ENCODE assay signal across 25 cellular contexts in the genomic region with DNA sequence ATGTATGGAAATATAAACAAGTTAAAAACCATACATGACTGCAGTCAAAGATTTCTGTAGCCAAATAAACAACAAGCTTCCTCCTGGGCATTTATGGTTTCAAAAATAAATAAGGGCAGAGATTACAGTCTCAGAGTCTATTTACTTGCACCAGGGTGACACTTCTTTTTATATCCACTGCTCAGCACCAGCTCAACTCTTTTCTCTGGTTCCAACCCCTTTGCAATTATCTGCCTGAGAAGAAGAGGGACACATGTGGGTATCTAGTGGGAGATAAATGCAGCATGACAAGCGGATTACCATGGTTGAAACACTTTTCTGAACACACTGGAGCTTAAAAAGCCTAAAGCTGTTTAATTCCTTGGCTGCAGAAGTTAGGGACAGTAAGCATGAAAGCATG.
"Had no signal": no experiment of that assay in that cellular context is flagged by ENCODE, and none has a peak within 500 bp of the region (broad histone marks: within the 10 kb centered on the region; RNA-seq: fewer than 3 reads in every experiment).

No MANE protein-coding gene starts in this region.

- H3K9me3 Mint-ChIP-seq: nephron; T-helper 2 cell treated with Interferon-gamma antibody and Interleukin-4, amounts not matched to agents 5 μg/mL and 100 μg/mL, for 36 hours had no signal

- H3K4me1 ChIP-seq: ascending aorta, gastroesophageal sphincter, left lung, pancreas, psoas muscle, right lobe of liver, stomach, suprapubic skin, tibial nerve had no signal

- H3K4me1 Mint-ChIP-seq: activated naive CD4-positive, alpha-beta T cell treated with anti-CD3 and anti-CD28 coated beads, Interleukin-2, amount 50 U/mL, for 24 hours; central memory CD8-positive, alpha-beta T cell; stimulated activated memory B cell treated with anti-CD40 and anti-IgM and Interleukin-4, amounts not matched to agents 10 μg/mL and 1 μg/mL and 100 μg/mL, for 72 hours; T-cell had no signal

- H3K4me3 Mint-ChIP-seq: activated naive CD4-positive, alpha-beta T cell treated with anti-CD3 and anti-CD28 coated beads, Interleukin-2, amount 50 U/mL, for 24 hours; central memory CD8-positive, alpha-beta T cell; nephron; stimulated activated memory B cell treated with anti-CD40 and anti-IgM and Interleukin-4, amounts not matched to agents 10 μg/mL and 1 μg/mL and 100 μg/mL, for 72 hours; T-cell; T-helper 2 cell treated with Interferon-gamma antibody and Interleukin-4, amounts not matched to agents 5 μg/mL and 100 μg/mL, for 36 hours had no signal

- H3K27ac ChIP-seq: ascending aorta, epithelial cell of prostate, gastroesophageal sphincter, heart right ventricle, left lung, pancreas, psoas muscle, right lobe of liver, stomach, suprapubic skin, tibial nerve had no signal

- H3K27me3 ChIP-seq: ascending aorta, gastroesophageal sphincter, heart right ventricle, left lung, pancreas, right lobe of liver, stomach, suprapubic skin, tibial nerve had no signal

- H3K36me3 Mint-ChIP-seq: activated naive CD4-positive, alpha-beta T cell treated with anti-CD3 and anti-CD28 coated beads, Interleukin-2, amount 50 U/mL, for 24 hours; stimulated activated memory B cell treated with anti-CD40 and anti-IgM and Interleukin-4, amounts not matched to agents 10 μg/mL and 1 μg/mL and 100 μg/mL, for 72 hours; T-cell had no signal

- H3K36me3 ChIP-seq: heart right ventricle, left lung, pancreas, right lobe of liver, suprapubic skin, tibial nerve had no signal

- H3K27ac Mint-ChIP-seq: activated naive CD4-positive, alpha-beta T cell treated with anti-CD3 and anti-CD28 coated beads, Interleukin-2, amount 50 U/mL, for 24 hours; nephron; stimulated activated memory B cell treated with anti-CD40 and anti-IgM and Interleukin-4, amounts not matched to agents 10 μg/mL and 1 μg/mL and 100 μg/mL, for 72 hours; T-cell; T-helper 2 cell treated with Interferon-gamma antibody and Interleukin-4, amounts not matched to agents 5 μg/mL and 100 μg/mL, for 36 hours had no signal

- H3K27me3 Mint-ChIP-seq: activated naive CD4-positive, alpha-beta T cell treated with anti-CD3 and anti-CD28 coated beads, Interleukin-2, amount 50 U/mL, for 24 hours; central memory CD8-positive, alpha-beta T cell; stimulated activated memory B cell treated with anti-CD40 and anti-IgM and Interleukin-4, amounts not matched to agents 10 μg/mL and 1 μg/mL and 100 μg/mL, for 72 hours; T-cell had no signal

- ATAC-seq: gastroesophageal sphincter; left lung; pancreas; psoas muscle; right lobe of liver; stimulated activated memory B cell treated with anti-CD40 and anti-IgM and Interleukin-4, amounts not matched to agents 10 μg/mL and 1 μg/mL and 100 μg/mL, for 72 hours; T-cell had no signal

- H3K9me3 ChIP-seq: ascending aorta, gastroesophageal sphincter, heart right ventricle, left lung, pancreas, psoas muscle, right lobe of liver, stomach, suprapubic skin, tibial nerve had no signal

- DNase-seq: activated CD4-positive, alpha-beta T cell treated with anti-CD3 and anti-CD28 coated beads for 1 hour; activated CD4-positive, alpha-beta T cell treated with anti-CD3 and anti-CD28 coated beads, Interleukin-2, amount 50 U/mL, for 1 hour; activated gamma-delta T cell treated with Interleukin-2 at 50 U/mL for 16 hours; activated T-cell treated with anti-CD3 and anti-CD28 coated beads, Interleukin-2, amount 50 U/mL, for 1 hour; heart right ventricle; kidney; left lung; midbrain; pancreas; psoas muscle; right lobe of liver; small intestine; stimulated activated CD4-positive, alpha-beta T cell treated with anti-CD3 and anti-CD28 coated beads, Interleukin-15, amount 100 ng/mL, for 24 hours; stomach; T-cell had no signal

- H3K4me3 ChIP-seq: ascending aorta, gastroesophageal sphincter, heart right ventricle, left lung, pancreas, psoas muscle, right lobe of liver, stomach, suprapubic skin, tibial nerve had no signal
